ENCODE assay signal across 1 cellular context in genomic region chr11:70314730-70315129, GRCh38.
TF ChIP-seq lines count a peak whose summit lies in the region.

No MANE protein-coding gene starts in this region.

TF ChIP-seq in GM23338, 12 proteins besides CTCF, POLR2A, EP300 and RAD21 (continued from another document):
- TF ChIP-seq ZNF462 (CRISPR knock-in tag; IDR thresholded peaks at IDR 0.05) (no peak), ZNF114 (CRISPR knock-in tag; IDR thresholded peaks at IDR 0.05) (no peak), REST (IDR thresholded peaks at IDR 0.05; ENCODE audit: unreplicated experiment) (no peak), JUNB (IDR thresholded peaks at IDR 0.05; ENCODE audit: unreplicated experiment) (no peak), EZH2phosphoT487 (IDR thresholded peaks at IDR 0.05; ENCODE audit: unreplicated experiment) (no peak)
TF ChIP-seq in GM23338: peak in this region for 0.
